ENCODE assay signal across 30 cellular contexts in genomic region chr13:20165417-20166257, GRCh38. TPM values are rescaled to one million over a fixed set of nuclear protein-coding genes. Genes with fewer than 3 reads are reported as not detected.
DNase-seq lines count a peak whose midpoint lies in the region; ATAC-seq, FAIRE-seq and TF ChIP-seq lines count a peak whose summit lies in the region.
"Had no signal": no experiment of that assay in that cellular context is flagged by ENCODE, and none has a peak within 500 bp of the region (broad histone marks: within the 10 kb centered on the region; RNA-seq: fewer than 3 reads in every experiment).

No MANE protein-coding gene starts in this region.

- intact Hi-C loops in transverse colon (cut with DNase I; ENCODE audit: low total_unique reads), result loop anchor here (10.0 kb wide), 1 partner anchor 71 kb away; no protein-coding TSS in a partner anchor

- in situ Hi-C loops in transverse colon (cut with MboI; ENCODE audit: low pct_ligation_motif_present in 1 of 4, low pct_unique_long_range_greater_than_20kb in 1 of 4, low sequenced_read_pairs in 3 of 4), result loop anchor here in 1 of 4 donors (25.0 kb wide), 1 partner anchor 228 kb away; no protein-coding TSS in a partner anchor

- H3K36me3 ChIP-seq in transverse colon, result no peaks in the 10 kb centered on the region
- H3K36me3 ChIP-seq: vagina had no signal

- H3K4me3 ChIP-seq in fibroblast of the aortic adventitia (ENCODE audit: low read depth, low read length) (no peak overlapping the region), transverse colon (no peak overlapping the region)
- H3K4me3 ChIP-seq: A549, psoas muscle, vagina had no signal

- peaks cover 0 to 17% (median 10%) of the 10 kb centered on the region in 4 donors for H3K4me1 ChIP-seq in transverse colon
- H3K4me1 ChIP-seq: A549, psoas muscle had no signal

- TF ChIP-seq CTCF in VCaP (conservative IDR thresholded peaks at IDR 0.05) (no peak), fibroblast of the aortic adventitia (IDR thresholded peaks at IDR 0.05; ENCODE audit: insufficient read depth, low read length) (no peak), transverse colon (IDR thresholded peaks at IDR 0.05) (no peak)

- no peak for TF ChIP-seq POLR2A in transverse colon (IDR thresholded peaks at IDR 0.05)

- H3K27me3 ChIP-seq in transverse colon, result peaks cover 36% of the 10 kb centered on the region
- H3K27me3 ChIP-seq: vagina had no signal

- FAIRE-seq in RCC 7860 (lab: Jason Lieb, UNC), result no peak
- FAIRE-seq: A549, H1 had no signal

- H3K27ac ChIP-seq in VCaP (peak overlapping the region; percentile 92), transverse colon (no peak overlapping the region)
- H3K27ac ChIP-seq: A549, psoas muscle, vagina had no signal

- no peaks in the 10 kb centered on the region for H3K9me3 ChIP-seq in transverse colon
- H3K9me3 ChIP-seq: A549, psoas muscle, vagina had no signal

- WGBS in transverse colon (ENCODE audit: low coverage in 1 of 2), 2 donors, result 72 to 73% methylated on average over 8 to 11 of the region's 11 CpGs

- ATAC-seq in HG03097 (IDR thresholded peaks at IDR 0.05; ENCODE audit: low FRiP score, unreplicated experiment), result no peak
- ATAC-seq: A549; activated CD8-positive, alpha-beta memory T cell treated with anti-CD3 and anti-CD28 coated beads, Interleukin-2, amount 10 ng/mL, durations not matched to agents 7 days and 5 days; left lobe of liver; psoas muscle; stimulated activated memory B cell treated with anti-CD40 and anti-IgM and Interleukin-4, amounts not matched to agents 10 μg/mL and 1 μg/mL and 100 μg/mL, for 72 hours; WTC11 had no signal

- DNase-seq in NCI-H510A treated with DMSO at 0.1 percent for 48 hours (lab: John Stamatoyannopoulos, UW) (peak; percentile 10), NCI-H510A (lab: John Stamatoyannopoulos, UW) (no peak), fibroblast of the aortic adventitia (ENCODE audit: low read depth) (peak; percentile 19), RCC 7860 (ENCODE audit: low spot score) (no peak), transverse colon (no peak)
- no peak for DNase-seq in effector CD8-positive, alpha-beta T cell (lab: John Stamatoyannopoulos, UW)
- DNase-seq: activated CD8-positive, alpha-beta memory T cell treated with anti-CD3 and anti-CD28 coated beads, Interleukin-2, amount 10 ng/mL, durations not matched to agents 7 days and 5 days; activated naive CD4-positive, alpha-beta T cell treated with anti-CD3 and anti-CD28 coated beads for 36 hours; activated T-cell treated with anti-CD3 and anti-CD28 coated beads, Interleukin-2, amount 50 U/mL, for 48 hours; amniotic stem cell; CD8-positive, alpha-beta memory T cell; effector CD4-positive, alpha-beta T cell; erythroblast; GDM1; hippocampal formation; NCI-H1105; NCI-H2107; NCI-H524; psoas muscle; stimulated activated CD4-positive, alpha-beta T cell treated with anti-CD3 and anti-CD28 coated beads, Interleukin-4, amount 100 ng/mL, for 4 hours; SW 1271 had no signal

- no peak for TF ChIP-seq EP300 in transverse colon (IDR thresholded peaks at IDR 0.05; ENCODE audit: low read depth)

RNA-seq across cellular contexts. Expression of gene GJA3, which starts 4.8 kb away (rescaled TPM):
- 0.82 and 0.90 TPM in 2 replicates for total RNA-seq in fibroblast of the aortic adventitia (ENCODE audit: low replicate concordance)
- total RNA-seq in transverse colon, result under 1 TPM in 1 of 4 donors, not detected in 3; 0.14 TPM
- total RNA-seq: M059J, vagina had no signal

RNA-seq across cellular contexts. Expression of gene GJB2, which starts 27.1 kb away (rescaled TPM):
- total RNA-seq in fibroblast of the aortic adventitia (ENCODE audit: low replicate concordance), result 0.18 TPM in 1 of 2 replicates, not detected in the other
- 10 to 100 TPM in 3 of 4 donors, 1 to 10 TPM in 1; 5.0 to 38.4 (median 25.9) TPM for total RNA-seq in transverse colon

Comparison
In these comparisons a context has a peak if more than half of its experiments do, and no peak if none do; other contexts are left out.
1. DNase-seq: peak in NCI-H510A treated with DMSO at 0.1 percent for 48 hours (single experiment) and fibroblast of the aortic adventitia (single experiment); none in NCI-H510A (single experiment), RCC 7860 (single experiment), transverse colon (single experiment) and effector CD8-positive, alpha-beta T cell (single experiment).